8 cellular contexts compared by ENCODE assay signal in genomic region chr7:80133361-80134104, GRCh38.
DNase-seq lines count a peak whose midpoint lies in the region; ATAC-seq lines count a peak whose summit lies in the region.

No MANE protein-coding gene starts in this region.

- peaks cover 32% of the 10 kb centered on the region for H3K4me1 Mint-ChIP-seq in activated naive CD8-positive, alpha-beta T cell treated with anti-CD3 and anti-CD28 coated beads, Interleukin-2, amount 50 U/mL, for 24 hours

- H3K27ac ChIP-seq in subcutaneous abdominal adipose tissue (ENCODE audit: low read depth, low read length): peak overlapping the region; percentile 83

- peak overlapping the region in 2 of 5 donors; percentile 53 to 82 for H3K9ac ChIP-seq in subcutaneous abdominal adipose tissue (ENCODE audit: low read length in 5 of 5)

- H3K36me3 ChIP-seq in subcutaneous abdominal adipose tissue (ENCODE audit: control insufficient read depth in 5 of 5, insufficient read depth in 5 of 5, low read length in 5 of 5): no peaks in the 10 kb centered on the region

- H3K4me1 ChIP-seq in subcutaneous abdominal adipose tissue (ENCODE audit: control insufficient read depth in 5 of 5, insufficient read depth in 5 of 5, low read length in 5 of 5): peaks cover 0 to 35% (median 18%) of the 10 kb centered on the region in 5 donors

- peak; percentile 31 for DNase-seq in NCI-H2171 treated with DMSO at 0.1 percent for 48 hours (lab: John Stamatoyannopoulos, UW)
- no peak for DNase-seq in NCI-H2171 (lab: John Stamatoyannopoulos, UW)
- DNase-seq in activated naive CD8-positive, alpha-beta T cell treated with anti-CD3 and anti-CD28 coated beads, Interleukin-2, amount 50 U/mL, for 24 hours: no peak
- DNase-seq in inferior parietal cortex (ENCODE audit: extremely low spot score): peak; percentile 45
- no peak for DNase-seq in NCI-H446 treated with DMSO at 0.1 percent for 48 hours (lab: John Stamatoyannopoulos, UW)
- DNase-seq in foreskin melanocyte: no peak
- DNase-seq in NCI-H748 (lab: John Stamatoyannopoulos, UW; ENCODE audit: unreplicated experiment): no peak

- no peaks in the 10 kb centered on the region for H3K9me3 Mint-ChIP-seq in activated naive CD8-positive, alpha-beta T cell treated with anti-CD3 and anti-CD28 coated beads, Interleukin-2, amount 50 U/mL, for 24 hours

- H3K36me3 Mint-ChIP-seq in activated naive CD8-positive, alpha-beta T cell treated with anti-CD3 and anti-CD28 coated beads, Interleukin-2, amount 50 U/mL, for 24 hours (ENCODE audit: low read depth): peaks cover 4% of the 10 kb centered on the region

- H3K4me3 Mint-ChIP-seq in activated naive CD8-positive, alpha-beta T cell treated with anti-CD3 and anti-CD28 coated beads, Interleukin-2, amount 50 U/mL, for 24 hours: peak overlapping the region; percentile 63

- no peaks in the 10 kb centered on the region for H3K27me3 ChIP-seq in subcutaneous abdominal adipose tissue (ENCODE audit: control insufficient read depth in 5 of 5, insufficient read depth in 4 of 5, low read length in 5 of 5)

- peak overlapping the region; percentile 69 to 98 (median 85) for H3K4me3 ChIP-seq in subcutaneous abdominal adipose tissue (ENCODE audit: low read depth in 1 of 5, low read length in 5 of 5)

- no peak for ATAC-seq in activated naive CD8-positive, alpha-beta T cell treated with anti-CD3 and anti-CD28 coated beads, Interleukin-2, amount 50 U/mL, for 24 hours

- H3K27ac Mint-ChIP-seq in activated naive CD8-positive, alpha-beta T cell treated with anti-CD3 and anti-CD28 coated beads, Interleukin-2, amount 50 U/mL, for 24 hours: peak overlapping the region; percentile 21

- no peaks in the 10 kb centered on the region for H3K9me3 ChIP-seq in subcutaneous abdominal adipose tissue (ENCODE audit: control insufficient read depth in 5 of 5, low read length in 5 of 5)

- H3K27me3 Mint-ChIP-seq in activated naive CD8-positive, alpha-beta T cell treated with anti-CD3 and anti-CD28 coated beads, Interleukin-2, amount 50 U/mL, for 24 hours: peaks cover 33% of the 10 kb centered on the region

Comparison
In these comparisons a context has a peak if more than half of its experiments do, and no peak if none do; other contexts are left out.
1. DNase-seq: peak in NCI-H2171 treated with DMSO at 0.1 percent for 48 hours (single experiment) and inferior parietal cortex (single experiment); none in NCI-H2171 (single experiment), activated naive CD8-positive, alpha-beta T cell treated with anti-CD3 and anti-CD28 coated beads, Interleukin-2, amount 50 U/mL, for 24 hours (single experiment), NCI-H446 treated with DMSO at 0.1 percent for 48 hours (single experiment), foreskin melanocyte (single experiment) and NCI-H748 (single experiment).